14 cellular contexts compared by ENCODE assay signal in genomic region chr10:85613391-85613790, GRCh38.
"Had no signal": no experiment of that assay in that cellular context is flagged by ENCODE, and none has a peak within 500 bp of the region (broad histone marks: within the 10 kb centered on the region; RNA-seq: fewer than 3 reads in every experiment).

No MANE protein-coding gene starts in this region.

- H3K36me3 ChIP-seq: brain microvascular endothelial cell, tibial nerve had no signal

- H3K4me3 ChIP-seq: skin epidermis, tibial nerve had no signal

- H3K36me3 Mint-ChIP-seq: naive B cell had no signal

- H3K4me3 Mint-ChIP-seq: activated B cell treated with CpG ODN at 0.5 μM for 24 hours; dendritic cell treated with granulocyte-macrophage colony-stimulating factor and Interleukin-4, amounts not matched to agents 40 ng/mL and 50 ng/mL, for 4 days; naive B cell had no signal

- H3K9me3 ChIP-seq: tibial nerve had no signal

- H3K9me3 Mint-ChIP-seq: activated B cell treated with CpG ODN at 0.5 μM for 24 hours; activated T-helper 17 cell treated with anti-CD3 and anti-CD28 coated beads, Interleukin-2, amount 50 U/mL, for 72 hours; dendritic cell treated with granulocyte-macrophage colony-stimulating factor and Interleukin-4, amounts not matched to agents 40 ng/mL and 50 ng/mL, for 4 days had no signal

- DNase-seq: activated B cell treated with CpG ODN at 0.5 μM for 24 hours; activated naive CD4-positive, alpha-beta T cell treated with Interleukin-2 at 50 U/mL for 16 hours; anterior cingulate cortex; brain microvascular endothelial cell; cerebellar nuclear complex; mammary epithelial cell; naive B cell; retina; stimulated activated CD4-positive, alpha-beta T cell treated with anti-CD3 and anti-CD28 coated beads, Interleukin-4, amount 100 ng/mL, for 1 hour had no signal

- H3K27me3 Mint-ChIP-seq: activated B cell treated with CpG ODN at 0.5 μM for 24 hours; activated T-helper 17 cell treated with anti-CD3 and anti-CD28 coated beads, Interleukin-2, amount 50 U/mL, for 72 hours; dendritic cell treated with granulocyte-macrophage colony-stimulating factor and Interleukin-4, amounts not matched to agents 40 ng/mL and 50 ng/mL, for 4 days; naive B cell had no signal

- H3K27me3 ChIP-seq: brain microvascular endothelial cell, tibial nerve had no signal

- H3K27ac ChIP-seq: brain microvascular endothelial cell, tibial nerve had no signal

- H3K27ac Mint-ChIP-seq: activated B cell treated with CpG ODN at 0.5 μM for 24 hours; dendritic cell treated with granulocyte-macrophage colony-stimulating factor and Interleukin-4, amounts not matched to agents 40 ng/mL and 50 ng/mL, for 4 days; naive B cell had no signal

- ATAC-seq: left lobe of liver had no signal
